ENCODE assay signal across 8 cellular contexts in the genomic region with DNA sequence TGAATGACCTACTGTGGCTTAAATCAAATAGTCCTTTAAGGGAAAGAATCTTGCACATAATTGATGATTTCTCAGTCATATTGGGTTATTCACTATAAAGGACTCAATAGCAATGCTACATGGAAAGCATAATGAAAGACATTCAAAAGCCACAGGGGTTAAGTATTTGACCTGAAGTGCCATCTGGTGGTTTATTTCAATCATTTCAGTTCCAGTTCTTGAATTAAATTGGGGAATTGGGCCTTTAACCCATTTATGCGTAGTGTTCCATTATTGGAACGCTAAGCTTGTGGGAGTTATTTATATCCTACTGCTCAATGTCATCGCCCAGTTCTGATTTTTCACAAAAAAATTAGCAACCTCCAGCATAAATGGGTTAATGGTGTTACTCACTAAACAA. TPM values are rescaled to one million over a fixed set of nuclear protein-coding genes. Genes with fewer than 3 reads are reported as not detected.
DNase-seq lines count a peak whose midpoint lies in the region; ATAC-seq and TF ChIP-seq lines count a peak whose summit lies in the region.

No MANE protein-coding gene starts in this region.

- H3K36me3 Mint-ChIP-seq in CD14-positive monocyte (no peaks in the 10 kb centered on the region), Calu3 (ENCODE audit: insufficient read depth, unreplicated experiment) (no peaks in the 10 kb centered on the region)
- H3K36me3 Mint-ChIP-seq in activated naive CD8-positive, alpha-beta T cell treated with anti-CD3 and anti-CD28 coated beads, Interleukin-2, amount 50 U/mL, for 24 hours (ENCODE audit: low read depth) = no peaks in the 10 kb centered on the region

- H3K4me3 Mint-ChIP-seq in CD14-positive monocyte (no peak overlapping the region), Calu3 (ENCODE audit: low read depth, unreplicated experiment) (no peak overlapping the region)
- H3K4me3 Mint-ChIP-seq in activated naive CD8-positive, alpha-beta T cell treated with anti-CD3 and anti-CD28 coated beads, Interleukin-2, amount 50 U/mL, for 24 hours = no peak overlapping the region

- BruUV-seq in Calu3 (replicated peaks; lab: Mats Ljungman, UMichigan) = no TSS peak

- no peaks in the 10 kb centered on the region for H3K4me1 Mint-ChIP-seq in CD14-positive monocyte
- no peaks in the 10 kb centered on the region for H3K4me1 Mint-ChIP-seq in Calu3 (ENCODE audit: low read depth, unreplicated experiment)
- H3K4me1 Mint-ChIP-seq in activated naive CD8-positive, alpha-beta T cell treated with anti-CD3 and anti-CD28 coated beads, Interleukin-2, amount 50 U/mL, for 24 hours = no peaks in the 10 kb centered on the region

- ATAC-seq in GM18502 (IDR thresholded peaks at IDR 0.05; ENCODE audit: poor library complexity, unreplicated experiment) (no peak), GM21737 (IDR thresholded peaks at IDR 0.05; ENCODE audit: unreplicated experiment) (no peak)
- ATAC-seq in activated naive CD8-positive, alpha-beta T cell treated with anti-CD3 and anti-CD28 coated beads, Interleukin-2, amount 50 U/mL, for 24 hours = no peak

- CTCF ChIA-PET in Calu3 (lab: Charles Lee) = no interaction called here

- TF ChIP-seq CTCF in CD14-positive monocyte (IDR thresholded peaks at IDR 0.05) (peak; percentile 59), GM20000 (IDR thresholded peaks at IDR 0.05; ENCODE audit: extremely low read depth, missing control alignments) (no peak), Calu3 (IDR thresholded peaks at IDR 0.05; ENCODE audit: unreplicated experiment) (no peak)

- H3K27me3 Mint-ChIP-seq in CD14-positive monocyte (ENCODE audit: low read depth in 3 of 3) (no peaks in the 10 kb centered on the region), Calu3 (ENCODE audit: unreplicated experiment) (no peaks in the 10 kb centered on the region)
- H3K27me3 Mint-ChIP-seq in activated naive CD8-positive, alpha-beta T cell treated with anti-CD3 and anti-CD28 coated beads, Interleukin-2, amount 50 U/mL, for 24 hours = no peaks in the 10 kb centered on the region

- no peaks in the 10 kb centered on the region for H3K9me3 Mint-ChIP-seq in CD14-positive monocyte
- no peaks in the 10 kb centered on the region for H3K9me3 Mint-ChIP-seq in Calu3 (ENCODE audit: low read depth, unreplicated experiment)
- H3K9me3 Mint-ChIP-seq in activated naive CD8-positive, alpha-beta T cell treated with anti-CD3 and anti-CD28 coated beads, Interleukin-2, amount 50 U/mL, for 24 hours = no peaks in the 10 kb centered on the region

- intact Hi-C loops in CD14-positive monocyte (cut with micrococcal nuclease) = no loop called here
- intact Hi-C loops in Calu3 (cut with micrococcal nuclease; ENCODE audit: unreplicated experiment) = no loop called here

- DNase-seq in CD14-positive monocyte (ENCODE audit: low spot score) (no peak), GM20000 (ENCODE audit: low spot score) (peak; percentile 23), RKO (ENCODE audit: low spot score) (peak; percentile 54), iPS-NIHi11 (ENCODE audit: low spot score) (peak; percentile 12), Calu3 (no peak)
- DNase-seq in activated naive CD8-positive, alpha-beta T cell treated with anti-CD3 and anti-CD28 coated beads, Interleukin-2, amount 50 U/mL, for 24 hours = no peak

- H3K27ac Mint-ChIP-seq in CD14-positive monocyte = no peak overlapping the region
- H3K27ac Mint-ChIP-seq in Calu3 (ENCODE audit: unreplicated experiment) = no peak overlapping the region
- H3K27ac Mint-ChIP-seq in activated naive CD8-positive, alpha-beta T cell treated with anti-CD3 and anti-CD28 coated beads, Interleukin-2, amount 50 U/mL, for 24 hours = no peak overlapping the region

RNA-seq across cellular contexts. Expression of gene C12orf71, which starts 41.3 kb away (rescaled TPM):
- polyA plus RNA-seq in CD14-positive monocyte = not detected
- total RNA-seq in Calu3 (2022) = not detected in 2 replicates

Comparison
In these comparisons a context has a peak if more than half of its experiments do, and no peak if none do; other contexts are left out.
1. DNase-seq: peak in GM20000 (single experiment), RKO (single experiment) and iPS-NIHi11 (single experiment); none in CD14-positive monocyte (single experiment), Calu3 (single experiment) and activated naive CD8-positive, alpha-beta T cell treated with anti-CD3 and anti-CD28 coated beads, Interleukin-2, amount 50 U/mL, for 24 hours (single experiment).